In the genomic region with DNA sequence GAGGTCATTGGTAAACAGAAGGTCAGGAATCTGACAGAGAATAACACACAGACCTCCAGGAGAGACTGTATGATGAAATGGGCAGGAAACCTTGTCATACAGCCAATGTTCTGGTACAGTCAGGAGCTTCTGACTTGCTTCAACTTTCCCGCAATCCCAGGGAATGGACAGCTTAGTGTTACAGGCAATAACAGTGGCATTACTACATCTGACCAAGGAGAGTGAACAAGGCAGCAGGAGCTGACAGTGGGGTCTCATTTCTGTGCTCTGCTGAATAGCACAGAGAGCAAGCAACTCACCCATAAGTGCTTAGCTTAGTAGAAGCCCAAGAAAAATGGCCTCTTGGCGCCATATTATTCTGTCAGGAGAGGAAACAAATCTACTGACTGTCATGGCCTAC, we compare ENCODE assay signal across 1 cellular context.
TF ChIP-seq lines count a peak whose summit lies in the region.

No MANE protein-coding gene starts in this region.

TF ChIP-seq in K562, 482 proteins besides CTCF, POLR2A, EP300 and RAD21 (continued from another document and continues in another):
- TF ChIP-seq, protein P1, sequence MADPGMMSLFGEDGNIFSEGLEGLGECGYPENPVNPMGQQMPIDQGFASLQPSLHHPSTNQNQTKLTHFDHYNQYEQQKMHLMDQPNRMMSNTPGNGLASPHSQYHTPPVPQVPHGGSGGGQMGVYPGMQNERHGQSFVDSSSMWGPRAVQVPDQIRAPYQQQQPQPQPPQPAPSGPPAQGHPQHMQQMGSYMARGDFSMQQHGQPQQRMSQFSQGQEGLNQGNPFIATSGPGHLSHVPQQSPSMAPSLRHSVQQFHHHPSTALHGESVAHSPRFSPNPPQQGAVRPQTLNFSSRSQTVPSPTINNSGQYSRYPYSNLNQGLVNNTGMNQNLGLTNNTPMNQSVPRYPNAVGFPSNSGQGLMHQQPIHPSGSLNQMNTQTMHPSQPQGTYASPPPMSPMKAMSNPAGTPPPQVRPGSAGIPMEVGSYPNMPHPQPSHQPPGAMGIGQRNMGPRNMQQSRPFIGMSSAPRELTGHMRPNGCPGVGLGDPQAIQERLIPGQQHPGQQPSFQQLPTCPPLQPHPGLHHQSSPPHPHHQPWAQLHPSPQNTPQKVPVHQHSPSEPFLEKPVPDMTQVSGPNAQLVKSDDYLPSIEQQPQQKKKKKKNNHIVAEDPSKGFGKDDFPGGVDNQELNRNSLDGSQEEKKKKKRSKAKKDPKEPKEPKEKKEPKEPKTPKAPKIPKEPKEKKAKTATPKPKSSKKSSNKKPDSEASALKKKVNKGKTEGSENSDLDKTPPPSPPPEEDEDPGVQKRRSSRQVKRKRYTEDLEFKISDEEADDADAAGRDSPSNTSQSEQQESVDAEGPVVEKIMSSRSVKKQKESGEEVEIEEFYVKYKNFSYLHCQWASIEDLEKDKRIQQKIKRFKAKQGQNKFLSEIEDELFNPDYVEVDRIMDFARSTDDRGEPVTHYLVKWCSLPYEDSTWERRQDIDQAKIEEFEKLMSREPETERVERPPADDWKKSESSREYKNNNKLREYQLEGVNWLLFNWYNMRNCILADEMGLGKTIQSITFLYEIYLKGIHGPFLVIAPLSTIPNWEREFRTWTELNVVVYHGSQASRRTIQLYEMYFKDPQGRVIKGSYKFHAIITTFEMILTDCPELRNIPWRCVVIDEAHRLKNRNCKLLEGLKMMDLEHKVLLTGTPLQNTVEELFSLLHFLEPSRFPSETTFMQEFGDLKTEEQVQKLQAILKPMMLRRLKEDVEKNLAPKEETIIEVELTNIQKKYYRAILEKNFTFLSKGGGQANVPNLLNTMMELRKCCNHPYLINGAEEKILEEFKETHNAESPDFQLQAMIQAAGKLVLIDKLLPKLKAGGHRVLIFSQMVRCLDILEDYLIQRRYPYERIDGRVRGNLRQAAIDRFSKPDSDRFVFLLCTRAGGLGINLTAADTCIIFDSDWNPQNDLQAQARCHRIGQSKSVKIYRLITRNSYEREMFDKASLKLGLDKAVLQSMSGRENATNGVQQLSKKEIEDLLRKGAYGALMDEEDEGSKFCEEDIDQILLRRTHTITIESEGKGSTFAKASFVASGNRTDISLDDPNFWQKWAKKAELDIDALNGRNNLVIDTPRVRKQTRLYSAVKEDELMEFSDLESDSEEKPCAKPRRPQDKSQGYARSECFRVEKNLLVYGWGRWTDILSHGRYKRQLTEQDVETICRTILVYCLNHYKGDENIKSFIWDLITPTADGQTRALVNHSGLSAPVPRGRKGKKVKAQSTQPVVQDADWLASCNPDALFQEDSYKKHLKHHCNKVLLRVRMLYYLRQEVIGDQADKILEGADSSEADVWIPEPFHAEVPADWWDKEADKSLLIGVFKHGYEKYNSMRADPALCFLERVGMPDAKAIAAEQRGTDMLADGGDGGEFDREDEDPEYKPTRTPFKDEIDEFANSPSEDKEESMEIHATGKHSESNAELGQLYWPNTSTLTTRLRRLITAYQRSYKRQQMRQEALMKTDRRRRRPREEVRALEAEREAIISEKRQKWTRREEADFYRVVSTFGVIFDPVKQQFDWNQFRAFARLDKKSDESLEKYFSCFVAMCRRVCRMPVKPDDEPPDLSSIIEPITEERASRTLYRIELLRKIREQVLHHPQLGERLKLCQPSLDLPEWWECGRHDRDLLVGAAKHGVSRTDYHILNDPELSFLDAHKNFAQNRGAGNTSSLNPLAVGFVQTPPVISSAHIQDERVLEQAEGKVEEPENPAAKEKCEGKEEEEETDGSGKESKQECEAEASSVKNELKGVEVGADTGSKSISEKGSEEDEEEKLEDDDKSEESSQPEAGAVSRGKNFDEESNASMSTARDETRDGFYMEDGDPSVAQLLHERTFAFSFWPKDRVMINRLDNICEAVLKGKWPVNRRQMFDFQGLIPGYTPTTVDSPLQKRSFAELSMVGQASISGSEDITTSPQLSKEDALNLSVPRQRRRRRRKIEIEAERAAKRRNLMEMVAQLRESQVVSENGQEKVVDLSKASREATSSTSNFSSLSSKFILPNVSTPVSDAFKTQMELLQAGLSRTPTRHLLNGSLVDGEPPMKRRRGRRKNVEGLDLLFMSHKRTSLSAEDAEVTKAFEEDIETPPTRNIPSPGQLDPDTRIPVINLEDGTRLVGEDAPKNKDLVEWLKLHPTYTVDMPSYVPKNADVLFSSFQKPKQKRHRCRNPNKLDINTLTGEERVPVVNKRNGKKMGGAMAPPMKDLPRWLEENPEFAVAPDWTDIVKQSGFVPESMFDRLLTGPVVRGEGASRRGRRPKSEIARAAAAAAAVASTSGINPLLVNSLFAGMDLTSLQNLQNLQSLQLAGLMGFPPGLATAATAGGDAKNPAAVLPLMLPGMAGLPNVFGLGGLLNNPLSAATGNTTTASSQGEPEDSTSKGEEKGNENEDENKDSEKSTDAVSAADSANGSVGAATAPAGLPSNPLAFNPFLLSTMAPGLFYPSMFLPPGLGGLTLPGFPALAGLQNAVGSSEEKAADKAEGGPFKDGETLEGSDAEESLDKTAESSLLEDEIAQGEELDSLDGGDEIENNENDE (IDR thresholded peaks at IDR 0.05; ENCODE audit: low read depth, low read length) = no peak
- TF ChIP-seq, protein P2, sequence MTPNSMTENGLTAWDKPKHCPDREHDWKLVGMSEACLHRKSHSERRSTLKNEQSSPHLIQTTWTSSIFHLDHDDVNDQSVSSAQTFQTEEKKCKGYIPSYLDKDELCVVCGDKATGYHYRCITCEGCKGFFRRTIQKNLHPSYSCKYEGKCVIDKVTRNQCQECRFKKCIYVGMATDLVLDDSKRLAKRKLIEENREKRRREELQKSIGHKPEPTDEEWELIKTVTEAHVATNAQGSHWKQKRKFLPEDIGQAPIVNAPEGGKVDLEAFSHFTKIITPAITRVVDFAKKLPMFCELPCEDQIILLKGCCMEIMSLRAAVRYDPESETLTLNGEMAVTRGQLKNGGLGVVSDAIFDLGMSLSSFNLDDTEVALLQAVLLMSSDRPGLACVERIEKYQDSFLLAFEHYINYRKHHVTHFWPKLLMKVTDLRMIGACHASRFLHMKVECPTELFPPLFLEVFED (CRISPR knock-in tag; conservative IDR thresholded peaks at IDR 0.05) = no peak
- no peak for TF ChIP-seq COPS2 (conservative IDR thresholded peaks at IDR 0.05)
- TF ChIP-seq MECOM (CRISPR knock-in tag; IDR thresholded peaks at IDR 0.05) = no peak
- peak; percentile 58 to 74; a peak in 2 of 4 replicates for TF ChIP-seq TRIM24 (IDR thresholded peaks at IDR 0.05)
- no peak for TF ChIP-seq PTRF (tag; IDR thresholded peaks at IDR 0.05)
- no peak for TF ChIP-seq L3MBTL2 (IDR thresholded peaks at IDR 0.05)
- TF ChIP-seq, protein P3, sequence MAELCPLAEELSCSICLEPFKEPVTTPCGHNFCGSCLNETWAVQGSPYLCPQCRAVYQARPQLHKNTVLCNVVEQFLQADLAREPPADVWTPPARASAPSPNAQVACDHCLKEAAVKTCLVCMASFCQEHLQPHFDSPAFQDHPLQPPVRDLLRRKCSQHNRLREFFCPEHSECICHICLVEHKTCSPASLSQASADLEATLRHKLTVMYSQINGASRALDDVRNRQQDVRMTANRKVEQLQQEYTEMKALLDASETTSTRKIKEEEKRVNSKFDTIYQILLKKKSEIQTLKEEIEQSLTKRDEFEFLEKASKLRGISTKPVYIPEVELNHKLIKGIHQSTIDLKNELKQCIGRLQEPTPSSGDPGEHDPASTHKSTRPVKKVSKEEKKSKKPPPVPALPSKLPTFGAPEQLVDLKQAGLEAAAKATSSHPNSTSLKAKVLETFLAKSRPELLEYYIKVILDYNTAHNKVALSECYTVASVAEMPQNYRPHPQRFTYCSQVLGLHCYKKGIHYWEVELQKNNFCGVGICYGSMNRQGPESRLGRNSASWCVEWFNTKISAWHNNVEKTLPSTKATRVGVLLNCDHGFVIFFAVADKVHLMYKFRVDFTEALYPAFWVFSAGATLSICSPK (IDR thresholded peaks at IDR 0.05; ENCODE audit: borderline replicate concordance) = no peak
- no peak for TF ChIP-seq ZNF764 (CRISPR knock-in tag; IDR thresholded peaks at IDR 0.05; ENCODE audit: low read depth)
- TF ChIP-seq, protein P4, sequence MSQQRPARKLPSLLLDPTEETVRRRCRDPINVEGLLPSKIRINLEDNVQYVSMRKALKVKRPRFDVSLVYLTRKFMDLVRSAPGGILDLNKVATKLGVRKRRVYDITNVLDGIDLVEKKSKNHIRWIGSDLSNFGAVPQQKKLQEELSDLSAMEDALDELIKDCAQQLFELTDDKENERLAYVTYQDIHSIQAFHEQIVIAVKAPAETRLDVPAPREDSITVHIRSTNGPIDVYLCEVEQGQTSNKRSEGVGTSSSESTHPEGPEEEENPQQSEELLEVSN (IDR thresholded peaks at IDR 0.05; ENCODE audit: borderline replicate concordance in 1 of 2, extremely low read depth in 1 of 2, insufficient read depth in 1 of 2, insufficient read length in 1 of 2, low read depth in 1 of 2, low read length in 1 of 2, poor library complexity in 1 of 2, severe bottlenecking in 1 of 2) = no peak
- TF ChIP-seq DDX20 (tag; IDR thresholded peaks at IDR 0.05; ENCODE audit: low read depth) = no peak
- peak; percentile 51; the same call in 1 of the 2 replicates for TF ChIP-seq ZNF175 (CRISPR knock-in tag; IDR thresholded peaks at IDR 0.05; ENCODE audit: low read depth)
- no peak for TF ChIP-seq LEF1 (IDR thresholded peaks at IDR 0.05)
- TF ChIP-seq ESRRA (IDR thresholded peaks at IDR 0.05; ENCODE audit: borderline replicate concordance, low read depth) = peak; percentile 80
- no peak for TF ChIP-seq PHF8 (IDR thresholded peaks at IDR 0.05; ENCODE audit: borderline replicate concordance, low read length)
- no peak for TF ChIP-seq ZNF780A (CRISPR knock-in tag; IDR thresholded peaks at IDR 0.05)
- no peak for TF ChIP-seq CEBPG (CRISPR knock-in tag; IDR thresholded peaks at IDR 0.05)
- TF ChIP-seq CEBPG (tag; conservative IDR thresholded peaks at IDR 0.05 in 1 of 2, IDR thresholded peaks at IDR 0.05 in 1 of 2) = peak in 1 of 2 experiments; percentile 61; a peak in 2 of 4 replicates
- TF ChIP-seq, protein P5, sequence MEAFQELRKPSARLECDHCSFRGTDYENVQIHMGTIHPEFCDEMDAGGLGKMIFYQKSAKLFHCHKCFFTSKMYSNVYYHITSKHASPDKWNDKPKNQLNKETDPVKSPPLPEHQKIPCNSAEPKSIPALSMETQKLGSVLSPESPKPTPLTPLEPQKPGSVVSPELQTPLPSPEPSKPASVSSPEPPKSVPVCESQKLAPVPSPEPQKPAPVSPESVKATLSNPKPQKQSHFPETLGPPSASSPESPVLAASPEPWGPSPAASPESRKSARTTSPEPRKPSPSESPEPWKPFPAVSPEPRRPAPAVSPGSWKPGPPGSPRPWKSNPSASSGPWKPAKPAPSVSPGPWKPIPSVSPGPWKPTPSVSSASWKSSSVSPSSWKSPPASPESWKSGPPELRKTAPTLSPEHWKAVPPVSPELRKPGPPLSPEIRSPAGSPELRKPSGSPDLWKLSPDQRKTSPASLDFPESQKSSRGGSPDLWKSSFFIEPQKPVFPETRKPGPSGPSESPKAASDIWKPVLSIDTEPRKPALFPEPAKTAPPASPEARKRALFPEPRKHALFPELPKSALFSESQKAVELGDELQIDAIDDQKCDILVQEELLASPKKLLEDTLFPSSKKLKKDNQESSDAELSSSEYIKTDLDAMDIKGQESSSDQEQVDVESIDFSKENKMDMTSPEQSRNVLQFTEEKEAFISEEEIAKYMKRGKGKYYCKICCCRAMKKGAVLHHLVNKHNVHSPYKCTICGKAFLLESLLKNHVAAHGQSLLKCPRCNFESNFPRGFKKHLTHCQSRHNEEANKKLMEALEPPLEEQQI (IDR thresholded peaks at IDR 0.05) = no peak
- TF ChIP-seq, protein P6, sequence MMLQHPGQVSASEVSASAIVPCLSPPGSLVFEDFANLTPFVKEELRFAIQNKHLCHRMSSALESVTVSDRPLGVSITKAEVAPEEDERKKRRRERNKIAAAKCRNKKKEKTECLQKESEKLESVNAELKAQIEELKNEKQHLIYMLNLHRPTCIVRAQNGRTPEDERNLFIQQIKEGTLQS (IDR thresholded peaks at IDR 0.05) = no peak; the same call in 1 of the 2 replicates
- TF ChIP-seq, protein P6 (CRISPR knock-in tag; conservative IDR thresholded peaks at IDR 0.05) = no peak
- TF ChIP-seq, protein P7, sequence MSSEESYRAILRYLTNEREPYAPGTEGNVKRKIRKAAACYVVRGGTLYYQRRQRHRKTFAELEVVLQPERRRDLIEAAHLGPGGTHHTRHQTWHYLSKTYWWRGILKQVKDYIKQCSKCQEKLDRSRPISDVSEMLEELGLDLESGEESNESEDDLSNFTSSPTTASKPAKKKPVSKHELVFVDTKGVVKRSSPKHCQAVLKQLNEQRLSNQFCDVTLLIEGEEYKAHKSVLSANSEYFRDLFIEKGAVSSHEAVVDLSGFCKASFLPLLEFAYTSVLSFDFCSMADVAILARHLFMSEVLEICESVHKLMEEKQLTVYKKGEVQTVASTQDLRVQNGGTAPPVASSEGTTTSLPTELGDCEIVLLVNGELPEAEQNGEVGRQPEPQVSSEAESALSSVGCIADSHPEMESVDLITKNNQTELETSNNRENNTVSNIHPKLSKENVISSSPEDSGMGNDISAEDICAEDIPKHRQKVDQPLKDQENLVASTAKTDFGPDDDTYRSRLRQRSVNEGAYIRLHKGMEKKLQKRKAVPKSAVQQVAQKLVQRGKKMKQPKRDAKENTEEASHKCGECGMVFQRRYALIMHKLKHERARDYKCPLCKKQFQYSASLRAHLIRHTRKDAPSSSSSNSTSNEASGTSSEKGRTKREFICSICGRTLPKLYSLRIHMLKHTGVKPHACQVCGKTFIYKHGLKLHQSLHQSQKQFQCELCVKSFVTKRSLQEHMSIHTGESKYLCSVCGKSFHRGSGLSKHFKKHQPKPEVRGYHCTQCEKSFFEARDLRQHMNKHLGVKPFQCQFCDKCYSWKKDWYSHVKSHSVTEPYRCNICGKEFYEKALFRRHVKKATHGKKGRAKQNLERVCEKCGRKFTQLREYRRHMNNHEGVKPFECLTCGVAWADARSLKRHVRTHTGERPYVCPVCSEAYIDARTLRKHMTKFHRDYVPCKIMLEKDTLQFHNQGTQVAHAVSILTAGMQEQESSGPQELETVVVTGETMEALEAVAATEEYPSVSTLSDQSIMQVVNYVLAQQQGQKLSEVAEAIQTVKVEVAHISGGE (CRISPR knock-in tag; IDR thresholded peaks at IDR 0.05) = no peak
- TF ChIP-seq SMAD4 (CRISPR knock-in tag; conservative IDR thresholded peaks at IDR 0.05) = peak; percentile 83
- 0 out of 2 replicates have a peak, but pooled peaks have one; percentile 12 for TF ChIP-seq SMAD3 (CRISPR knock-in tag; conservative IDR thresholded peaks at IDR 0.05)
- TF ChIP-seq ZSCAN32 (CRISPR knock-in tag; IDR thresholded peaks at IDR 0.05) = no peak
- TF ChIP-seq, protein P8, sequence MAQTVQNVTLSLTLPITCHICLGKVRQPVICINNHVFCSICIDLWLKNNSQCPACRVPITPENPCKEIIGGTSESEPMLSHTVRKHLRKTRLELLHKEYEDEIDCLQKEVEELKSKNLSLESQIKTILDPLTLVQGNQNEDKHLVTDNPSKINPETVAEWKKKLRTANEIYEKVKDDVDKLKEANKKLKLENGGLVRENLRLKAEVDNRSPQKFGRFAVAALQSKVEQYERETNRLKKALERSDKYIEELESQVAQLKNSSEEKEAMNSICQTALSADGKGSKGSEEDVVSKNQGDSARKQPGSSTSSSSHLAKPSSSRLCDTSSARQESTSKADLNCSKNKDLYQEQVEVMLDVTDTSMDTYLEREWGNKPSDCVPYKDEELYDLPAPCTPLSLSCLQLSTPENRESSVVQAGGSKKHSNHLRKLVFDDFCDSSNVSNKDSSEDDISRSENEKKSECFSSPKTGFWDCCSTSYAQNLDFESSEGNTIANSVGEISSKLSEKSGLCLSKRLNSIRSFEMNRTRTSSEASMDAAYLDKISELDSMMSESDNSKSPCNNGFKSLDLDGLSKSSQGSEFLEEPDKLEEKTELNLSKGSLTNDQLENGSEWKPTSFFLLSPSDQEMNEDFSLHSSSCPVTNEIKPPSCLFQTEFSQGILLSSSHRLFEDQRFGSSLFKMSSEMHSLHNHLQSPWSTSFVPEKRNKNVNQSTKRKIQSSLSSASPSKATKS (CRISPR knock-in tag; IDR thresholded peaks at IDR 0.05) = no peak
- no peak for TF ChIP-seq TSC22D4 (tag; IDR thresholded peaks at IDR 0.05)
- no peak for TF ChIP-seq RBM15 (IDR thresholded peaks at IDR 0.05; ENCODE audit: insufficient read depth, low read length)
